ENCODE assay signal across 22 cellular contexts in genomic region chr13:104831823-104832222, GRCh38.
DNase-seq lines count a peak whose midpoint lies in the region; ATAC-seq lines count a peak whose summit lies in the region.
"Had no signal": no experiment of that assay in that cellular context is flagged by ENCODE, and none has a peak within 500 bp of the region (broad histone marks: within the 10 kb centered on the region; RNA-seq: fewer than 3 reads in every experiment).

No MANE protein-coding gene starts in this region.

- H3K36me3 ChIP-seq in H7 (replicated peaks; ENCODE audit: control insufficient read depth, insufficient read depth, low read length) (no peaks in the 10 kb centered on the region), iPS-20b (ENCODE audit: insufficient read depth, low read depth, low read length) (no peaks in the 10 kb centered on the region)
- H3K36me3 ChIP-seq: gastrocnemius medialis, right lobe of liver, SJSA1, thoracic aorta had no signal

- H3K27me3 ChIP-seq in H7 (ENCODE audit: control insufficient read depth, insufficient read depth, low read length) = no peaks in the 10 kb centered on the region
- H3K27me3 ChIP-seq in iPS-20b (ENCODE audit: insufficient read depth, low read length) = no peaks in the 10 kb centered on the region
- H3K27me3 ChIP-seq: gastrocnemius medialis, right lobe of liver, SJSA1 had no signal

- peak overlapping the region; percentile 76 for H3K27ac ChIP-seq in iPS-20b (ENCODE audit: low read length)
- H3K27ac ChIP-seq: C4-2B, gastrocnemius medialis, right lobe of liver, SJSA1, thoracic aorta had no signal

- no peaks in the 10 kb centered on the region for H3K4me1 ChIP-seq in iPS-20b (ENCODE audit: insufficient read depth, low read length)
- H3K4me1 ChIP-seq: gastrocnemius medialis, right lobe of liver, SJSA1 had no signal

- no peaks in the 10 kb centered on the region for H3K9me3 ChIP-seq in iPS-20b (ENCODE audit: insufficient read depth, low read depth, low read length)
- H3K9me3 ChIP-seq: gastrocnemius medialis, right lobe of liver, SJSA1, thoracic aorta had no signal

- H3K4me3 ChIP-seq in H7 (ENCODE audit: insufficient read depth, low read depth, low read length) = no peak overlapping the region
- no peak overlapping the region for H3K4me3 ChIP-seq in iPS-20b (ENCODE audit: low read length)
- H3K4me3 ChIP-seq: gastrocnemius medialis, right lobe of liver, SJSA1, thoracic aorta had no signal

- H3K9ac ChIP-seq in iPS-20b (ENCODE audit: low read depth, low read length) = no peak overlapping the region

- DNase-seq in COLO668 (lab: John Stamatoyannopoulos, UW; ENCODE audit: unreplicated experiment) (peak; percentile 47), H7 (peak; percentile 11), NCI-H510A (lab: John Stamatoyannopoulos, UW) (peak; percentile 44), NCI-H446 treated with DMSO at 0.1 percent for 48 hours (lab: John Stamatoyannopoulos, UW) (no peak)
- DNase-seq in stimulated activated CD4-positive, alpha-beta T cell treated with anti-CD3 and anti-CD28 coated beads, Interleukin-2, amount 100 ng/mL, for 24 hours = no peak
- DNase-seq: activated gamma-delta T cell; central memory CD4-positive, alpha-beta T cell; dermis blood vessel endothelial cell; gastrocnemius medialis; hippocampal formation; KG1; NCI-H2081 treated with DMSO at 0.1 percent for 48 hours; PC-3; right lobe of liver; stimulated activated naive CD8-positive, alpha-beta T cell treated with anti-CD3 and anti-CD28 coated beads, Interleukin-15, Interleukin-2, amounts not matched to agents 100 U/mL and 50 U/mL, for 24 hours had no signal

- ATAC-seq in HG02759 (IDR thresholded peaks at IDR 0.05; ENCODE audit: unreplicated experiment) (no peak), GM19023 (IDR thresholded peaks at IDR 0.05; ENCODE audit: unreplicated experiment) (no peak)
- ATAC-seq: gastrocnemius medialis; natural killer cell treated with Interleukin-12 subunit alpha and Interleukin-12 subunit beta and Interleukin-15 and Interleukin-18, amount 100 ng/mL, for 72 hours; PC-3; right lobe of liver; stimulated activated naive CD8-positive, alpha-beta T cell treated with anti-CD3 and anti-CD28 coated beads, Interleukin-15, Interleukin-2, amounts not matched to agents 100 U/mL and 50 U/mL, for 24 hours had no signal

Comparison
In these comparisons a context has a peak if more than half of its experiments do, and no peak if none do; other contexts are left out.
1. DNase-seq: peak in COLO668 (single experiment), H7 (single experiment) and NCI-H510A (single experiment); none in NCI-H446 treated with DMSO at 0.1 percent for 48 hours (single experiment) and stimulated activated CD4-positive, alpha-beta T cell treated with anti-CD3 and anti-CD28 coated beads, Interleukin-2, amount 100 ng/mL, for 24 hours (0 of 2).